ENCODE assay signal across 8 cellular contexts in genomic region chr14:71254091-71254719, GRCh38.
DNase-seq lines count a peak whose midpoint lies in the region; ATAC-seq and TF ChIP-seq lines count a peak whose summit lies in the region.
"Not testable (repeated sequence)": the region's sequence is repeated elsewhere in the genome, so short reads cannot be mapped to it uniquely, and the experiment has no call there.

No MANE protein-coding gene starts in this region.

- H3K27ac Mint-ChIP-seq in activated T-helper 1 cell treated with anti-CD3 and anti-CD28 coated beads, Interleukin-12 subunit alpha, Interleukin-12 subunit beta, Interleukin-2, Interleukin-4 antibody, amounts not matched to agents 30 ng/mL and 10 ng/mL and 1 ng/mL, durations not matched to agents 14 hours and 24 hours and 36 hours, result not testable (repeated sequence)

- not testable (repeated sequence) for H3K4me1 ChIP-seq in ES-I3 (ENCODE audit: insufficient read depth, low read length); breast epithelium; gastroesophageal sphincter; osteoblast (ENCODE audit: insufficient read depth, low read length); thoracic aorta (ENCODE audit: control insufficient read depth in 1 of 2, low read depth in 2 of 2)

- H3K36me3 ChIP-seq in ES-I3 (ENCODE audit: insufficient read depth, low read length); WERI-Rb-1; breast epithelium; gastroesophageal sphincter; osteoblast (ENCODE audit: insufficient read depth, low read length); thoracic aorta: not testable (repeated sequence)

- not testable (repeated sequence) for TF ChIP-seq EP300 in gastroesophageal sphincter (IDR thresholded peaks at IDR 0.05)

- H3K36me3 Mint-ChIP-seq in activated T-helper 1 cell treated with anti-CD3 and anti-CD28 coated beads, Interleukin-12 subunit alpha, Interleukin-12 subunit beta, Interleukin-2, Interleukin-4 antibody, amounts not matched to agents 30 ng/mL and 10 ng/mL and 1 ng/mL, durations not matched to agents 14 hours and 24 hours and 36 hours (ENCODE audit: low read depth), result not testable (repeated sequence)

- H3K79me2 ChIP-seq in osteoblast (ENCODE audit: insufficient read depth, low read length), result not testable (repeated sequence)

- not testable (repeated sequence) for H3K4me1 Mint-ChIP-seq in activated T-helper 1 cell treated with anti-CD3 and anti-CD28 coated beads, Interleukin-12 subunit alpha, Interleukin-12 subunit beta, Interleukin-2, Interleukin-4 antibody, amounts not matched to agents 30 ng/mL and 10 ng/mL and 1 ng/mL, durations not matched to agents 14 hours and 24 hours and 36 hours (ENCODE audit: low read depth)

- not testable (repeated sequence) for H4K20me1 ChIP-seq in osteoblast (ENCODE audit: insufficient read depth, low read length)

- not testable (repeated sequence) for H3K27me3 Mint-ChIP-seq in activated T-helper 1 cell treated with anti-CD3 and anti-CD28 coated beads, Interleukin-12 subunit alpha, Interleukin-12 subunit beta, Interleukin-2, Interleukin-4 antibody, amounts not matched to agents 30 ng/mL and 10 ng/mL and 1 ng/mL, durations not matched to agents 14 hours and 24 hours and 36 hours (ENCODE audit: insufficient read depth)

- TF ChIP-seq CTCF in AG10803 (conservative IDR thresholded peaks at IDR 0.05; ENCODE audit: low read length); WERI-Rb-1 (IDR thresholded peaks at IDR 0.05; ENCODE audit: low read depth, low read length); breast epithelium (IDR thresholded peaks at IDR 0.05); gastroesophageal sphincter (IDR thresholded peaks at IDR 0.05); osteoblast (IDR thresholded peaks at IDR 0.05; ENCODE audit: extremely low read depth, low read depth, low read length); thoracic aorta (IDR thresholded peaks at IDR 0.05): not testable (repeated sequence)

- H3K27ac ChIP-seq in WERI-Rb-1 (peak overlapping the region; percentile 49), breast epithelium (peak overlapping the region in 1 of 2 donors; percentile 25), gastroesophageal sphincter (peak overlapping the region in 1 of 4 donors; percentile 44)
- not testable (repeated sequence) for H3K27ac ChIP-seq in osteoblast (ENCODE audit: low read depth, low read length); thoracic aorta

- H2AFZ ChIP-seq in osteoblast (ENCODE audit: low read length), result not testable (repeated sequence)

- H3K4me3 ChIP-seq in AG10803 (ENCODE audit: low read length) (peak overlapping the region; percentile 55), WERI-Rb-1 (ENCODE audit: low read depth, low read length) (peak overlapping the region; percentile 43), breast epithelium (peak overlapping the region in 2 of 3 donors; percentile 22 to 45), gastroesophageal sphincter (peak overlapping the region; percentile 19 to 23), osteoblast (ENCODE audit: insufficient read depth, low read length) (peak overlapping the region; percentile 52), thoracic aorta (peak overlapping the region; percentile 48)

- WGBS in gastroesophageal sphincter (ENCODE audit: low coverage in 1 of 2), 2 donors, result no CpG with 5 or more reads among the region's 53 CpGs

- H3K4me2 ChIP-seq in osteoblast (ENCODE audit: insufficient read depth, low read length), result not testable (repeated sequence)

- not testable (repeated sequence) for H3K9me3 ChIP-seq in ES-I3 (ENCODE audit: control insufficient read depth, insufficient read depth, low read length); WERI-Rb-1 (ENCODE audit: severe bottlenecking); osteoblast (ENCODE audit: low read depth, low read length); thoracic aorta
- peaks cover under 1 to 19% of the 10 kb centered on the region in 2 donors for H3K9me3 ChIP-seq in breast epithelium
- H3K9me3 ChIP-seq in gastroesophageal sphincter, result peaks cover 0 to 23% (median 0%) of the 10 kb centered on the region in 3 donors

- H3K9me3 Mint-ChIP-seq in activated T-helper 1 cell treated with anti-CD3 and anti-CD28 coated beads, Interleukin-12 subunit alpha, Interleukin-12 subunit beta, Interleukin-2, Interleukin-4 antibody, amounts not matched to agents 30 ng/mL and 10 ng/mL and 1 ng/mL, durations not matched to agents 14 hours and 24 hours and 36 hours, result peaks cover 51% of the 10 kb centered on the region

- H3K9ac ChIP-seq in ES-I3 (ENCODE audit: low read depth, low read length), result peak overlapping the region; percentile 20; the same call in 1 of the 2 replicates

- DNase-seq in AG10803 (ENCODE audit: low read depth); activated T-helper 1 cell treated with anti-CD3 and anti-CD28 coated beads, Interleukin-12 subunit alpha, Interleukin-12 subunit beta, Interleukin-2, Interleukin-4 antibody, amounts not matched to agents 30 ng/mL and 10 ng/mL and 1 ng/mL, durations not matched to agents 14 hours and 24 hours and 36 hours (ENCODE audit: low spot score); breast epithelium (ENCODE audit: low spot score in 2 of 2); osteoblast (ENCODE audit: insufficient read length, low spot score, missing footprints); thoracic aorta (ENCODE audit: low spot score): not testable (repeated sequence)
- peak; percentile 45 for DNase-seq in WERI-Rb-1

- H3K4me3 Mint-ChIP-seq in activated T-helper 1 cell treated with anti-CD3 and anti-CD28 coated beads, Interleukin-12 subunit alpha, Interleukin-12 subunit beta, Interleukin-2, Interleukin-4 antibody, amounts not matched to agents 30 ng/mL and 10 ng/mL and 1 ng/mL, durations not matched to agents 14 hours and 24 hours and 36 hours, result peak overlapping the region; percentile 40

- not testable (repeated sequence) for ATAC-seq in gastroesophageal sphincter; thoracic aorta (ENCODE audit: insufficient number of reproducible peaks, low FRiP score, low read depth)

- not testable (repeated sequence) for TF ChIP-seq POLR2A in breast epithelium (IDR thresholded peaks at IDR 0.05); gastroesophageal sphincter (IDR thresholded peaks at IDR 0.05)

- H3K27me3 ChIP-seq in WERI-Rb-1 (ENCODE audit: insufficient read depth, low read depth, severe bottlenecking); breast epithelium; gastroesophageal sphincter; osteoblast (ENCODE audit: insufficient read depth, low read length); thoracic aorta (replicated peaks; ENCODE audit: insufficient read depth): not testable (repeated sequence)

- intact Hi-C loops in activated T-helper 1 cell treated with anti-CD3 and anti-CD28 coated beads, Interleukin-12 subunit alpha, Interleukin-12 subunit beta, Interleukin-2, Interleukin-4 antibody, amounts not matched to agents 30 ng/mL and 10 ng/mL and 1 ng/mL, durations not matched to agents 14 hours and 24 hours and 36 hours (cut with micrococcal nuclease); breast epithelium (cut with DNase I; ENCODE audit: low total_unique reads): not testable (repeated sequence)
